Comparison of ENCODE assay signal across 8 cellular contexts in the genomic region with DNA sequence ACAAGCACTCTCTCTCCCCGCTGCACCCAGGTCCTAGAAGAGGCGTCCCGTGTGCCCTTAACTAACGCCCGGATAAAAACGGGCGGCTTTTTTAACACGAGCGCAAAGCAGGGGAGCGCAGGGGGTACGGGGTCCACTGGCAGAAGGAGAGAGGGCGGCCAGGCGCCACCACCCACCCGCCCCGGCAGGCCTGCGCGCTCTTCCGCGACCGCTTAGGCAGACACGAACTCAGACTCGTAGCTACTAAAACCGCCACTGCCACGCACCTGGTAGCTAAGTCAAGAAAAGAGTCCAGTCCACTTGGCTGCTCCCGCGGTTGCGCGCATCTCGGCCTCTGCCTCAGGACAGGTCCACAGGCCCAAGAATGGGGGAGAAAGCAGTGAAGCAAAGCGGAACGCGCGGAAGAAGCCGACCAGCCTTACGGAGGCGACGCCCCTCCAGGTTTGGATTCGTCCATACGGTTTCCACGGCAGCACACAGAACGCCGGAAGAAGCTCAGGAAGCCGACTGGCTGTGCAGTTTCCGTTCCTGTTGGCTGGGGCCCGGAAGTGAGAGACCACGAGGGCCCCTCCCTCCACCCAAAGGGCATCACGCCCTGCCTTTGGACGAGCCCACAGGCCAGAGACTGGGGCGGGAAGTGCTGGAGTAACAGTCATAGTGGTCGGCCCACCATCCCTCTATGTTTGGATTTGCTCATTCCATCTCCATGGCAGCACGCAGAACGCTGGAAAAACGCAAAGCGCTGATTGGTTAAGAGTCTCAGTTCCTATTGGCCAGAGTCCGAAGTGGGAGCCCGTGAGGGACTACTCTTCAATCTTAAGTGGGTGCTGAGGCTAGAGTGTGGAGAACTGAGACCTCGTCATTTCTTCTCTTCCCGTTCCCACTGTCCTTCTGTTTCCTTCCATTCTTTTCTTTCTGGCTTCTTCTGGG. TPM values are rescaled to one million over a fixed set of nuclear protein-coding genes. Genes with fewer than 3 reads are reported as not detected.
DNase-seq lines count a peak whose midpoint lies in the region; ATAC-seq and TF ChIP-seq lines count a peak whose summit lies in the region.

TSS of gene ULK4 (minus strand) at position 354 of the 930 bp plus-strand sequence. CDS start 7,344 bp downstream, outside the sequence.

- H3K79me2 ChIP-seq in parathyroid adenoma, result peaks cover 6% of the 10 kb centered on the region

- ATAC-seq in HG02759 (IDR thresholded peaks at IDR 0.05; ENCODE audit: unreplicated experiment), result peak; percentile 96
- ATAC-seq in activated naive CD8-positive, alpha-beta T cell treated with anti-CD3 and anti-CD28 coated beads, Interleukin-2, amount 50 U/mL, for 24 hours, result peak; percentile 93

- TF ChIP-seq POLR2A in tibial nerve (IDR thresholded peaks at IDR 0.05), result peak in 1 of 2 donors; percentile 40

- peak within 1 kb of the TSS; percentile 92 for H3K4me3 Mint-ChIP-seq in activated naive CD8-positive, alpha-beta T cell treated with anti-CD3 and anti-CD28 coated beads, Interleukin-2, amount 50 U/mL, for 24 hours

- TF ChIP-seq CTCF in GM12864 (IDR thresholded peaks at IDR 0.05; ENCODE audit: low read depth, low read length, missing control alignments) (no peak), cardiac muscle cell (IDR thresholded peaks at IDR 0.05; ENCODE audit: low read depth, low read length) (no peak), parathyroid adenoma (IDR thresholded peaks at IDR 0.05) (no peak), tibial nerve (IDR thresholded peaks at IDR 0.05) (peak in 2 of 5 experiments; percentile 24 to 56)

- TF ChIP-seq EP300 in tibial nerve (IDR thresholded peaks at IDR 0.05), result peak; percentile 95

- peaks cover 2% of the 10 kb centered on the region for H3K36me3 Mint-ChIP-seq in activated naive CD8-positive, alpha-beta T cell treated with anti-CD3 and anti-CD28 coated beads, Interleukin-2, amount 50 U/mL, for 24 hours (ENCODE audit: low read depth)

- peaks cover 2% of the 10 kb centered on the region for H3K27me3 Mint-ChIP-seq in activated naive CD8-positive, alpha-beta T cell treated with anti-CD3 and anti-CD28 coated beads, Interleukin-2, amount 50 U/mL, for 24 hours

- H3K9ac ChIP-seq in parathyroid adenoma, result peak within 1 kb of the TSS; percentile 73

- no peaks in the 10 kb centered on the region for H3K36me3 ChIP-seq in cardiac muscle cell
- H3K36me3 ChIP-seq in parathyroid adenoma (ENCODE audit: control insufficient read depth, insufficient read depth, low read length), result no peaks in the 10 kb centered on the region
- H3K36me3 ChIP-seq in tibial nerve, result no peaks in the 10 kb centered on the region

- peaks cover 3% of the 10 kb centered on the region for H3K4me1 ChIP-seq in cardiac muscle cell (ENCODE audit: low read depth)
- no peaks in the 10 kb centered on the region for H3K4me1 ChIP-seq in parathyroid adenoma
- peaks cover 0 to 14% (median 3%) of the 10 kb centered on the region in 4 donors for H3K4me1 ChIP-seq in tibial nerve

- DNase-seq in GM12864 (ENCODE audit: low read depth), result peak; percentile 99
- DNase-seq in NCI-H1417 (lab: John Stamatoyannopoulos, UW), result peak; percentile 95 to 100 (median 98)
- peak; percentile 100 for DNase-seq in SW 1271 (lab: John Stamatoyannopoulos, UW)
- peak; percentile 91 for DNase-seq in activated naive CD8-positive, alpha-beta T cell treated with anti-CD3 and anti-CD28 coated beads, Interleukin-2, amount 50 U/mL, for 24 hours
- peak; percentile 98 to 100 for DNase-seq in cardiac muscle cell (ENCODE audit: low read depth in 1 of 2, low spot score in 1 of 2)
- peak; percentile 88 to 93 for DNase-seq in tibial nerve (ENCODE audit: low spot score in 2 of 2)

- no peaks in the 10 kb centered on the region for H3K9me3 Mint-ChIP-seq in activated naive CD8-positive, alpha-beta T cell treated with anti-CD3 and anti-CD28 coated beads, Interleukin-2, amount 50 U/mL, for 24 hours

- 1% methylated on average over 52 to 56 of the region's 58 CpGs for WGBS in tibial nerve, 2 donors

- H3K27ac Mint-ChIP-seq in activated naive CD8-positive, alpha-beta T cell treated with anti-CD3 and anti-CD28 coated beads, Interleukin-2, amount 50 U/mL, for 24 hours, result peak within 1 kb of the TSS; percentile 94

- no peaks in the 10 kb centered on the region for H3K27me3 ChIP-seq in cardiac muscle cell
- no peaks in the 10 kb centered on the region for H3K27me3 ChIP-seq in parathyroid adenoma (ENCODE audit: control insufficient read depth, insufficient read depth, low read length)
- no peaks in the 10 kb centered on the region for H3K27me3 ChIP-seq in tibial nerve

- peak within 1 kb of the TSS; percentile 90 for H2AFZ ChIP-seq in parathyroid adenoma

- H3K27ac ChIP-seq in cardiac muscle cell (peak within 1 kb of the TSS; percentile 75), parathyroid adenoma (peak within 1 kb of the TSS; percentile 78), tibial nerve (peak within 1 kb of the TSS; percentile 66 to 86 (median 82))

- H3K4me2 ChIP-seq in parathyroid adenoma (ENCODE audit: low read length), result peak within 1 kb of the TSS; percentile 83

- H3K4me1 Mint-ChIP-seq in activated naive CD8-positive, alpha-beta T cell treated with anti-CD3 and anti-CD28 coated beads, Interleukin-2, amount 50 U/mL, for 24 hours, result peaks cover 24% of the 10 kb centered on the region

- no peaks in the 10 kb centered on the region for H3K9me3 ChIP-seq in cardiac muscle cell (ENCODE audit: low read depth)
- H3K9me3 ChIP-seq in parathyroid adenoma (ENCODE audit: control insufficient read depth, low read length), result no peaks in the 10 kb centered on the region
- no peaks in the 10 kb centered on the region for H3K9me3 ChIP-seq in tibial nerve

- peak within 1 kb of the TSS; percentile 94 for H3K4me3 ChIP-seq in GM12864 (ENCODE audit: low read depth, low read length)
- peak within 1 kb of the TSS; percentile 74 for H3K4me3 ChIP-seq in cardiac muscle cell
- H3K4me3 ChIP-seq in parathyroid adenoma (ENCODE audit: low read depth, low read length), result peak within 1 kb of the TSS; percentile 82
- peak within 1 kb of the TSS; percentile 82 to 95 (median 90) for H3K4me3 ChIP-seq in tibial nerve

RNA-seq across cellular contexts. Expression of gene ULK4, which starts in this region (rescaled TPM):
- total RNA-seq in cardiac muscle cell, result 1.8 and 6.1 TPM in 2 replicates
- 2.7 and 3.7 TPM in 2 replicates for polyA plus RNA-seq in cardiac muscle cell
- 10 to 100 TPM; 13.3 to 23.4 (median 17.9) TPM for total RNA-seq in tibial nerve

Comparison
In these comparisons a context has a peak if more than half of its experiments do, and no peak if none do; other contexts are left out.
1. Peak in every context shown above with its lines: DNase-seq, ATAC-seq, H3K4me3 ChIP-seq and H3K27ac ChIP-seq.